ENCODE assay signal across 8 cellular contexts in the genomic region with DNA sequence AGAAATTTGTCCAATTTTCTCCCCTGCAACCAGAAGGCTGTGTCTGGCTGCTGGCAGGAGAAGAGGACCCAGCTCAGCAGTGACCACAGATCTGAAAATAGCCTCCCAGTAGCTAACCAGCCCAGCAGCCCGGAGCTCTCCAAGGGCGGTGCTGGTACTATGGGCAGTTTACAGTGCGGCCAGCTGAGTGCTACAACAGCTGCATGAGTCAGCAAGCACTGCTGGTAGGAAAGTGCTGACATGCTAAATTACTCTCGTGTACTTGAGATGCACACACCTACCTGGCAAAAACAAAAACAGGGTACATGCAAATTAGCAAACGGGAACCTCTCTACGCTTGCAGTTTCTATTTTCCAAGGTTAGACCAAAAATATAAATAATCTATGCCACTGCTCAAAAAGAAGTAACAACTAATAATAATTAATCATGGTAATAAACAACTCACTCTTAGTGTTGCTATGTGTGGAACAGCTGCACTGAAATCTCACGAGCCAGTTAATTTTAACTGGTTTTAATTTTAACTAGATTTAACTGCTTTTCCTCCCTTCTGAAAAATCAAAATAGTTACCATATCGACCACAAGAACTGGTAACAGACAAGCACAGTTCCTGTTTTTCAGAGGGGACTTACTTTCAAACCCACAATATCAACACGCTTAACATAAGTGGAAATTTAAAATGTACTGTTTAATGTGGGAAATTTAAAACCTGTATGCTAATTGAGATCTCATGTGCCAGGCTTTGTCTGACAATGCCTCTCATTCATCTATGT. TPM values are rescaled to one million over a fixed set of nuclear protein-coding genes. Genes with fewer than 3 reads are reported as not detected.
DNase-seq lines count a peak whose midpoint lies in the region; ATAC-seq lines count a peak whose summit lies in the region.

No MANE protein-coding gene starts in this region.

- H3K27me3 Mint-ChIP-seq in activated naive CD8-positive, alpha-beta T cell treated with anti-CD3 and anti-CD28 coated beads, Interleukin-2, amount 50 U/mL, for 24 hours: no peaks in the 10 kb centered on the region

- H3K36me3 Mint-ChIP-seq in activated naive CD8-positive, alpha-beta T cell treated with anti-CD3 and anti-CD28 coated beads, Interleukin-2, amount 50 U/mL, for 24 hours (ENCODE audit: low read depth): peaks cover 71% of the 10 kb centered on the region

- ATAC-seq in GM21367 (IDR thresholded peaks at IDR 0.05; ENCODE audit: unreplicated experiment) (peak; percentile 61), HG03558 (IDR thresholded peaks at IDR 0.05; ENCODE audit: extremely low read depth, unreplicated experiment) (peak; percentile 42), Right ventricle myocardium superior (ENCODE audit: poor library complexity) (peak; percentile 99)
- peak; percentile 33 for ATAC-seq in activated naive CD8-positive, alpha-beta T cell treated with anti-CD3 and anti-CD28 coated beads, Interleukin-2, amount 50 U/mL, for 24 hours

- H3K4me1 Mint-ChIP-seq in activated naive CD8-positive, alpha-beta T cell treated with anti-CD3 and anti-CD28 coated beads, Interleukin-2, amount 50 U/mL, for 24 hours: peaks cover 100% of the 10 kb centered on the region

- H2AFZ ChIP-seq in trophoblast cell (ENCODE audit: insufficient read depth, low read length, poor library complexity): no peak overlapping the region

- no peak overlapping the region for H2BK120ac ChIP-seq in trophoblast cell (ENCODE audit: insufficient read depth, low read length, poor library complexity)

- H2AK5ac ChIP-seq in trophoblast cell (ENCODE audit: low read length): no peak overlapping the region

- H2BK5ac ChIP-seq in trophoblast cell (ENCODE audit: low read depth, low read length, poor library complexity): no peak overlapping the region

- WGBS in trophoblast cell (ENCODE audit: extremely low coverage, insufficient coverage, insufficient read length): no CpG with 5 or more reads among the region's 9 CpGs

- no peak overlapping the region for H3K4ac ChIP-seq in trophoblast cell (ENCODE audit: low read depth, low read length)

- no peak overlapping the region for H3K27ac ChIP-seq in trophoblast cell (ENCODE audit: low read depth, low read length)

- H2BK12ac ChIP-seq in trophoblast cell (ENCODE audit: low read length): no peak overlapping the region

- no peaks in the 10 kb centered on the region for H3K9me3 Mint-ChIP-seq in activated naive CD8-positive, alpha-beta T cell treated with anti-CD3 and anti-CD28 coated beads, Interleukin-2, amount 50 U/mL, for 24 hours

- no peaks in the 10 kb centered on the region for H3K27me3 ChIP-seq in trophoblast cell (ENCODE audit: insufficient read depth, low read length)

- H3K4me2 ChIP-seq in trophoblast cell (ENCODE audit: low read length): no peak overlapping the region

- no peak overlapping the region for H4K91ac ChIP-seq in trophoblast cell (ENCODE audit: low read depth, low read length)

- no peak overlapping the region for H3K4me3 ChIP-seq in trophoblast cell (ENCODE audit: low read depth, low read length)

- DNase-seq in DMS153 (lab: John Stamatoyannopoulos, UW): peak; percentile 89
- peak; percentile 68 for DNase-seq in RKO (ENCODE audit: low spot score)
- peak; percentile 60 for DNase-seq in activated naive CD8-positive, alpha-beta T cell treated with anti-CD3 and anti-CD28 coated beads, Interleukin-2, amount 50 U/mL, for 24 hours
- peak; percentile 91 for DNase-seq in Right ventricle myocardium superior
- peak; percentile 94 for DNase-seq in trophoblast cell
- DNase-seq in 8988T: no peak

- peak overlapping the region; percentile 72 for H3K4me3 Mint-ChIP-seq in activated naive CD8-positive, alpha-beta T cell treated with anti-CD3 and anti-CD28 coated beads, Interleukin-2, amount 50 U/mL, for 24 hours

- no peak overlapping the region for H3K14ac ChIP-seq in trophoblast cell (ENCODE audit: low read length)

- H3K79me2 ChIP-seq in trophoblast cell (ENCODE audit: control insufficient read depth, insufficient read depth, low read length, poor library complexity): no peaks in the 10 kb centered on the region

- no peak overlapping the region for H3K9ac ChIP-seq in trophoblast cell (ENCODE audit: low read length)

- intact Hi-C loops in Right ventricle myocardium superior (cut with DNase I): no loop called here

- H3K79me1 ChIP-seq in trophoblast cell (ENCODE audit: low read length): peaks cover 2% of the 10 kb centered on the region

- H3K9me3 ChIP-seq in trophoblast cell (ENCODE audit: insufficient read depth, low read depth, low read length): no peaks in the 10 kb centered on the region

- no peak overlapping the region for H3K23ac ChIP-seq in trophoblast cell (ENCODE audit: low read length)

- H3K27ac Mint-ChIP-seq in activated naive CD8-positive, alpha-beta T cell treated with anti-CD3 and anti-CD28 coated beads, Interleukin-2, amount 50 U/mL, for 24 hours: peak overlapping the region; percentile 99

- H3K36me3 ChIP-seq in trophoblast cell (ENCODE audit: control insufficient read depth in 1 of 2, insufficient read depth in 2 of 2, low read length in 2 of 2): no peaks in the 10 kb centered on the region

- H3K18ac ChIP-seq in trophoblast cell (ENCODE audit: low read length): no peak overlapping the region

- H4K12ac ChIP-seq in trophoblast cell (ENCODE audit: low read depth, low read length): no peak overlapping the region

- peaks cover 2 to 3% of the 10 kb centered on the region in 2 experiments for H3K4me1 ChIP-seq in trophoblast cell (ENCODE audit: control insufficient read depth in 1 of 2, insufficient read depth in 2 of 2, low read length in 2 of 2)

- H4K8ac ChIP-seq in trophoblast cell (ENCODE audit: low read depth, low read length): no peak overlapping the region

RNA-seq across cellular contexts. Expression of a gene that starts 10.8 kb away (rescaled TPM):
- total RNA-seq in Right ventricle myocardium superior: 1.9 TPM
- polyA plus RNA-seq in trophoblast cell (2013): 4.4 and 5.2 TPM in 2 replicates

Comparison
In these comparisons a context has a peak if more than half of its experiments do, and no peak if none do; other contexts are left out.
1. ATAC-seq: peak in every context shown above with its lines; median percentile 99 in Right ventricle myocardium superior; 61 in GM21367; 42 in HG03558; 33 in activated naive CD8-positive, alpha-beta T cell treated with anti-CD3 and anti-CD28 coated beads, Interleukin-2, amount 50 U/mL, for 24 hours.